ENCODE assay signal across 8 cellular contexts in genomic region chr11:67354314-67355022, GRCh38. TPM values are rescaled to one million over a fixed set of nuclear protein-coding genes. Genes with fewer than 3 reads are reported as not detected.
A peak's percentile ranks its signal among the peaks of the same experiment; 100 is the strongest.
DNase-seq lines count a peak whose midpoint lies in the region; ATAC-seq and TF ChIP-seq lines count a peak whose summit lies in the region.

No MANE protein-coding gene starts in this region.

- peak; percentile 28 for TF ChIP-seq CTCF in AG09319 (IDR thresholded peaks at IDR 0.05; ENCODE audit: low read depth, low read length)

- H3K9me3 Mint-ChIP-seq in naive B cell: no peaks in the 10 kb centered on the region

- DNase-seq in AG09319 (ENCODE audit: extremely low read depth, low read depth): peak; percentile 79
- peak; percentile 93 for DNase-seq in H4 (ENCODE audit: low spot score)
- DNase-seq in SW480 (ENCODE audit: low spot score): peak; percentile 99
- peak; percentile 72 for DNase-seq in epithelial cell of prostate (ENCODE audit: low read depth, low spot score)
- DNase-seq in naive B cell: no peak
- DNase-seq in superior temporal gyrus (ENCODE audit: extremely low spot score): no peak

- ATAC-seq in naive B cell (ENCODE audit: low read depth in 2 of 2) (peak; percentile 2 to 11), HG03460 (IDR thresholded peaks at IDR 0.05; ENCODE audit: unreplicated experiment) (no peak), GM18868 (IDR thresholded peaks at IDR 0.05; ENCODE audit: unreplicated experiment) (no peak)

- H3K36me3 Mint-ChIP-seq in naive B cell: no peaks in the 10 kb centered on the region

- H3K27ac ChIP-seq in epithelial cell of prostate: peak overlapping the region; percentile 99

- H3K27me3 Mint-ChIP-seq in naive B cell: no peaks in the 10 kb centered on the region

- peaks cover 65 to 86% (median 84%) of the 10 kb centered on the region in 3 donors for H3K4me1 Mint-ChIP-seq in naive B cell

- H3K4me3 Mint-ChIP-seq in naive B cell: peak overlapping the region; percentile 87 to 98 (median 98)

- peak overlapping the region; percentile 76 to 100 (median 96) for H3K27ac Mint-ChIP-seq in naive B cell

RNA-seq across cellular contexts. Expression of gene POLD4, which starts 1.1 kb away (rescaled TPM):
- total RNA-seq in H4 (2014; rRNA removed; shearing (Covaris generic)): 71.6 and 77.4 TPM in 2 replicates
- 100 to 1,000 TPM; 340 to 535 (median 458) TPM for polyA plus RNA-seq in naive B cell (ENCODE audit: low read depth in 6 of 6)

RNA-seq across cellular contexts. Expression of gene CLCF1, which starts 18.9 kb away (rescaled TPM):
- 7.0 and 8.3 TPM in 2 replicates for total RNA-seq in H4 (2014; rRNA removed; shearing (Covaris generic))
- polyA plus RNA-seq in naive B cell (ENCODE audit: low read depth in 6 of 6): 10 to 100 TPM in 1 of 6 donors, 1 to 10 TPM in 5; 5.3 to 10.4 (median 7.7) TPM

RNA-seq across cellular contexts. Expression of gene RAD9A, which starts 37.3 kb away (rescaled TPM):
- total RNA-seq in H4 (2014; rRNA removed; shearing (Covaris generic)): 7.3 and 8.3 TPM in 2 replicates
- polyA plus RNA-seq in naive B cell (ENCODE audit: low read depth in 6 of 6): 10 to 100 TPM in 4 of 6 donors, 1 to 10 TPM in 2; 6.7 to 17.5 (median 11.0) TPM

RNA-seq across cellular contexts. Expression of gene PPP1CA, which starts 47.2 kb away (rescaled TPM):
- total RNA-seq in H4 (2014; rRNA removed; shearing (Covaris generic)): 212 and 231 TPM in 2 replicates
- polyA plus RNA-seq in naive B cell (ENCODE audit: low read depth in 6 of 6): 100 to 1,000 TPM; 492 to 795 (median 530) TPM

RNA-seq across cellular contexts. Expression of gene TBC1D10C, which starts 49.4 kb away (rescaled TPM):
- not detected in 2 replicates for total RNA-seq in H4 (2014; rRNA removed; shearing (Covaris generic))
- polyA plus RNA-seq in naive B cell (ENCODE audit: low read depth in 6 of 6): 100 to 1,000 TPM; 190 to 304 (median 239) TPM

Comparison
In these comparisons a context has a peak if more than half of its experiments do, and no peak if none do; other contexts are left out.
1. DNase-seq: peak in AG09319 (single experiment), H4 (single experiment), SW480 (single experiment) and epithelial cell of prostate (single experiment); none in naive B cell (single experiment) and superior temporal gyrus (single experiment).
2. ATAC-seq: peak in naive B cell (2 of 2); none in HG03460 (single experiment) and GM18868 (single experiment).